ENCODE assay signal across 1 cellular context in genomic region chr20:652611-653109, GRCh38.
TF ChIP-seq lines count a peak whose summit lies in the region.

No MANE protein-coding gene starts in this region.

TF ChIP-seq in HepG2, 621 proteins besides CTCF, POLR2A, EP300 and RAD21 (continued from another document and continues in another):
- TF ChIP-seq ZZZ3 (CRISPR knock-in tag; IDR thresholded peaks at IDR 0.05; ENCODE audit: borderline replicate concordance) (no peak; the same call in 1 of the 2 replicates), GTF2F1 (IDR thresholded peaks at IDR 0.05; ENCODE audit: low read length) (no peak), ZSCAN30 (CRISPR knock-in tag; IDR thresholded peaks at IDR 0.05) (no peak), NR0B2 (CRISPR knock-in tag; IDR thresholded peaks at IDR 0.05) (no peak), ZMYM3 (CRISPR knock-in tag; IDR thresholded peaks at IDR 0.05) (peak; percentile 100), ZNF839 (CRISPR knock-in tag; IDR thresholded peaks at IDR 0.05; ENCODE audit: borderline replicate concordance) (peak; percentile 67; the same call in 1 of the 2 replicates), HNF4G (IDR thresholded peaks at IDR 0.05; ENCODE audit: borderline replicate concordance, low read depth, low read length) (peak; percentile 4; the same call in 1 of the 2 replicates), HNF4G (CRISPR knock-in tag; IDR thresholded peaks at IDR 0.05; ENCODE audit: borderline replicate concordance, low read depth) (0 out of 2 replicates have a peak, but pooled peaks have one; percentile 2), ZFP82 (CRISPR knock-in tag; IDR thresholded peaks at IDR 0.05; ENCODE audit: borderline replicate concordance) (no peak), ZNF33A (CRISPR knock-in tag; IDR thresholded peaks at IDR 0.05; ENCODE audit: borderline replicate concordance) (no peak), ZNF138 (CRISPR knock-in tag; IDR thresholded peaks at IDR 0.05; ENCODE audit: low read depth) (0 out of 2 replicates have a peak, but pooled peaks have one; percentile 2), SP4 (CRISPR knock-in tag; IDR thresholded peaks at IDR 0.05) (no peak), SOX13 (IDR thresholded peaks at IDR 0.05) (no peak), SOX13 (CRISPR knock-in tag; conservative IDR thresholded peaks at IDR 0.05 in 1 of 2, IDR thresholded peaks at IDR 0.05 in 1 of 2) (no peak), ZBTB46 (CRISPR knock-in tag; IDR thresholded peaks at IDR 0.05; ENCODE audit: borderline replicate concordance) (no peak), NR2F2 (IDR thresholded peaks at IDR 0.05; ENCODE audit: borderline replicate concordance, low read depth) (no peak), FOXJ3 (CRISPR knock-in tag; IDR thresholded peaks at IDR 0.05; ENCODE audit: borderline replicate concordance) (no peak), ZNF274 (CRISPR knock-in tag; IDR thresholded peaks at IDR 0.05) (no peak), ZNF772 (CRISPR knock-in tag; IDR thresholded peaks at IDR 0.05) (peak; percentile 20; the same call in 1 of the 2 replicates), RBAK (CRISPR knock-in tag; IDR thresholded peaks at IDR 0.05) (no peak), ARHGAP35 (CRISPR knock-in tag; IDR thresholded peaks at IDR 0.05; ENCODE audit: borderline replicate concordance) (no peak; the same call in 1 of the 2 replicates), ZNF660 (CRISPR knock-in tag; IDR thresholded peaks at IDR 0.05; ENCODE audit: borderline replicate concordance, low read depth) (no peak), ZFP41 (CRISPR knock-in tag; IDR thresholded peaks at IDR 0.05; ENCODE audit: borderline replicate concordance) (no peak), MXD3 (CRISPR knock-in tag; IDR thresholded peaks at IDR 0.05) (no peak), TSC22D2 (CRISPR knock-in tag; IDR thresholded peaks at IDR 0.05; ENCODE audit: borderline replicate concordance) (no peak; the same call in 1 of the 2 replicates), ISX (CRISPR knock-in tag; conservative IDR thresholded peaks at IDR 0.05) (no peak), DPF2 (CRISPR knock-in tag; IDR thresholded peaks at IDR 0.05; ENCODE audit: borderline replicate concordance, low read depth) (no peak), ZNF616 (CRISPR knock-in tag; IDR thresholded peaks at IDR 0.05; ENCODE audit: low read depth) (peak; percentile 89; the same call in 1 of the 2 replicates), ZNF567 (CRISPR knock-in tag; IDR thresholded peaks at IDR 0.05; ENCODE audit: borderline replicate concordance) (peak; percentile 41; the same call in 1 of the 2 replicates), GLI4 (CRISPR knock-in tag; IDR thresholded peaks at IDR 0.05; ENCODE audit: borderline replicate concordance) (0 out of 2 replicates have a peak, but pooled peaks have one; percentile 2), ZNF562 (CRISPR knock-in tag; IDR thresholded peaks at IDR 0.05; ENCODE audit: borderline replicate concordance) (no peak), MAZ (IDR thresholded peaks at IDR 0.05; ENCODE audit: borderline replicate concordance, low read depth, low read length) (0 out of 2 replicates have a peak, but pooled peaks have one; percentile 17), MAZ (CRISPR knock-in tag; IDR thresholded peaks at IDR 0.05; ENCODE audit: low read depth) (no peak), REST (IDR thresholded peaks at IDR 0.05; ENCODE audit: borderline replicate concordance in 1 of 2, low read depth in 1 of 2, low read length in 2 of 2) (no peak), ZNF773 (CRISPR knock-in tag; IDR thresholded peaks at IDR 0.05; ENCODE audit: borderline replicate concordance) (peak; percentile 10; the same call in 1 of the 2 replicates), ZNF841 (CRISPR knock-in tag; IDR thresholded peaks at IDR 0.05; ENCODE audit: borderline replicate concordance) (no peak), ATF5 (CRISPR knock-in tag; IDR thresholded peaks at IDR 0.05; ENCODE audit: low read depth) (no peak)
- TF ChIP-seq, protein P1, sequence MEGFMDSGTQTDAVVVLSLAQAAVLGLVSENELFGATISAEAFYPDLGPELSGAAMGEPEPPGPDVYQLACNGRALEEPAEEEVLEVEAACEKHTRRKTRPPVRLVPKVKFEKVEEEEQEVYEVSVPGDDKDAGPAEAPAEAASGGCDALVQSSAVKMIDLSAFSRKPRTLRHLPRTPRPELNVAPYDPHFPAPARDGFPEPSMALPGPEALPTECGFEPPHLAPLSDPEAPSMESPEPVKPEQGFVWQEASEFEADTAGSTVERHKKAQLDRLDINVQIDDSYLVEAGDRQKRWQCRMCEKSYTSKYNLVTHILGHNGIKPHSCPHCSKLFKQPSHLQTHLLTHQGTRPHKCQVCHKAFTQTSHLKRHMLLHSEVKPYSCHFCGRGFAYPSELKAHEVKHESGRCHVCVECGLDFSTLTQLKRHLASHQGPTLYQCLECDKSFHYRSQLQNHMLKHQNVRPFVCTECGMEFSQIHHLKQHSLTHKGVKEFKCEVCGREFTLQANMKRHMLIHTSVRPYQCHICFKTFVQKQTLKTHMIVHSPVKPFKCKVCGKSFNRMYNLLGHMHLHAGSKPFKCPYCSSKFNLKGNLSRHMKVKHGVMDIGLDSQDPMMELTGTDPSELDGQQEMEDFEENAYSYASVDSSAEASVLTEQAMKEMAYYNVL (CRISPR knock-in tag; IDR thresholded peaks at IDR 0.05; ENCODE audit: borderline replicate concordance) = peak; percentile 9; the same call in 1 of the 2 replicates
- TF ChIP-seq, protein P2, sequence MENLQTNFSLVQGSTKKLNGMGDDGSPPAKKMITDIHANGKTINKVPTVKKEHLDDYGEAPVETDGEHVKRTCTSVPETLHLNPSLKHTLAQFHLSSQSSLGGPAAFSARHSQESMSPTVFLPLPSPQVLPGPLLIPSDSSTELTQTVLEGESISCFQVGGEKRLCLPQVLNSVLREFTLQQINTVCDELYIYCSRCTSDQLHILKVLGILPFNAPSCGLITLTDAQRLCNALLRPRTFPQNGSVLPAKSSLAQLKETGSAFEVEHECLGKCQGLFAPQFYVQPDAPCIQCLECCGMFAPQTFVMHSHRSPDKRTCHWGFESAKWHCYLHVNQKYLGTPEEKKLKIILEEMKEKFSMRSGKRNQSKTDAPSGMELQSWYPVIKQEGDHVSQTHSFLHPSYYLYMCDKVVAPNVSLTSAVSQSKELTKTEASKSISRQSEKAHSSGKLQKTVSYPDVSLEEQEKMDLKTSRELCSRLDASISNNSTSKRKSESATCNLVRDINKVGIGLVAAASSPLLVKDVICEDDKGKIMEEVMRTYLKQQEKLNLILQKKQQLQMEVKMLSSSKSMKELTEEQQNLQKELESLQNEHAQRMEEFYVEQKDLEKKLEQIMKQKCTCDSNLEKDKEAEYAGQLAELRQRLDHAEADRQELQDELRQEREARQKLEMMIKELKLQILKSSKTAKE (CRISPR knock-in tag; IDR thresholded peaks at IDR 0.05; ENCODE audit: borderline replicate concordance) = 0 out of 2 replicates have a peak, but pooled peaks have one; percentile 46
- TF ChIP-seq, protein P3, sequence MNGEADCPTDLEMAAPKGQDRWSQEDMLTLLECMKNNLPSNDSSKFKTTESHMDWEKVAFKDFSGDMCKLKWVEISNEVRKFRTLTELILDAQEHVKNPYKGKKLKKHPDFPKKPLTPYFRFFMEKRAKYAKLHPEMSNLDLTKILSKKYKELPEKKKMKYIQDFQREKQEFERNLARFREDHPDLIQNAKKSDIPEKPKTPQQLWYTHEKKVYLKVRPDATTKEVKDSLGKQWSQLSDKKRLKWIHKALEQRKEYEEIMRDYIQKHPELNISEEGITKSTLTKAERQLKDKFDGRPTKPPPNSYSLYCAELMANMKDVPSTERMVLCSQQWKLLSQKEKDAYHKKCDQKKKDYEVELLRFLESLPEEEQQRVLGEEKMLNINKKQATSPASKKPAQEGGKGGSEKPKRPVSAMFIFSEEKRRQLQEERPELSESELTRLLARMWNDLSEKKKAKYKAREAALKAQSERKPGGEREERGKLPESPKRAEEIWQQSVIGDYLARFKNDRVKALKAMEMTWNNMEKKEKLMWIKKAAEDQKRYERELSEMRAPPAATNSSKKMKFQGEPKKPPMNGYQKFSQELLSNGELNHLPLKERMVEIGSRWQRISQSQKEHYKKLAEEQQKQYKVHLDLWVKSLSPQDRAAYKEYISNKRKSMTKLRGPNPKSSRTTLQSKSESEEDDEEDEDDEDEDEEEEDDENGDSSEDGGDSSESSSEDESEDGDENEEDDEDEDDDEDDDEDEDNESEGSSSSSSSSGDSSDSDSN (CRISPR knock-in tag; IDR thresholded peaks at IDR 0.05) = no peak; the same call in 1 of the 2 replicates
- TF ChIP-seq, protein P4, sequence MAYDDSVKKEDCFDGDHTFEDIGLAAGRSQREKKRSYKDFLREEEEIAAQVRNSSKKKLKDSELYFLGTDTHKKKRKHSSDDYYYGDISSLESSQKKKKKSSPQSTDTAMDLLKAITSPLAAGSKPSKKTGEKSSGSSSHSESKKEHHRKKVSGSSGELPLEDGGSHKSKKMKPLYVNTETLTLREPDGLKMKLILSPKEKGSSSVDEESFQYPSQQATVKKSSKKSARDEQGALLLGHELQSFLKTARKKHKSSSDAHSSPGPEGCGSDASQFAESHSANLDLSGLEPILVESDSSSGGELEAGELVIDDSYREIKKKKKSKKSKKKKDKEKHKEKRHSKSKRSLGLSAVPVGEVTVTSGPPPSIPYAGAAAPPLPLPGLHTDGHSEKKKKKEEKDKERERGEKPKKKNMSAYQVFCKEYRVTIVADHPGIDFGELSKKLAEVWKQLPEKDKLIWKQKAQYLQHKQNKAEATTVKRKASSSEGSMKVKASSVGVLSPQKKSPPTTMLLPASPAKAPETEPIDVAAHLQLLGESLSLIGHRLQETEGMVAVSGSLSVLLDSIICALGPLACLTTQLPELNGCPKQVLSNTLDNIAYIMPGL (CRISPR knock-in tag; IDR thresholded peaks at IDR 0.05; ENCODE audit: borderline replicate concordance in 1 of 2, low read depth in 1 of 2) = no peak
